8 cellular contexts compared by ENCODE assay signal in genomic region chr16:79599837-79600635, GRCh38. TPM values are rescaled to one million over a fixed set of nuclear protein-coding genes. Genes with fewer than 3 reads are reported as not detected.
DNase-seq lines count a peak whose midpoint lies in the region; ATAC-seq and TF ChIP-seq lines count a peak whose summit lies in the region.

No MANE protein-coding gene starts in this region.

- TF ChIP-seq POLR2A in Peyer's patch (IDR thresholded peaks at IDR 0.05) (peak in 1 of 2 donors; percentile 22), prostate gland (IDR thresholded peaks at IDR 0.05) (peak; percentile 8)

- DNase-seq in CD4-positive, CD25-positive, alpha-beta regulatory T cell, result peak in 2 of 3 donors; percentile 48 to 60
- DNase-seq in HFFc6, result no peak
- peak; percentile 30 to 75 (median 70) for DNase-seq in Peyer's patch
- DNase-seq in astrocyte of the cerebellum (ENCODE audit: low read depth), result no peak
- DNase-seq in hepatic stellate cell (ENCODE audit: low spot score), result peak; percentile 60
- DNase-seq in prostate gland (ENCODE audit: low spot score), result peak; percentile 55
- no peak for DNase-seq in AML-193 (lab: John Stamatoyannopoulos, UW)

- H3K27me3 Mint-ChIP-seq in CD4-positive, CD25-positive, alpha-beta regulatory T cell, result peaks cover 13% of the 10 kb centered on the region
- H3K27me3 Mint-ChIP-seq in HFFc6 (ENCODE audit: insufficient read depth), result peaks cover 17% of the 10 kb centered on the region

- H3K4me3 Mint-ChIP-seq in CD4-positive, CD25-positive, alpha-beta regulatory T cell, result peak overlapping the region; percentile 95 to 99 (median 96)
- peak overlapping the region; percentile 53; the same call in 1 of the 2 replicates for H3K4me3 Mint-ChIP-seq in HFFc6

- H3K4me1 ChIP-seq in CD4-positive, CD25-positive, alpha-beta regulatory T cell (ENCODE audit: control insufficient read depth, insufficient read depth, low read length, poor library complexity, severe bottlenecking), result peaks cover 45% of the 10 kb centered on the region
- H3K4me1 ChIP-seq in Peyer's patch, result peaks cover 0 to 4% (median 0%) of the 10 kb centered on the region in 4 donors
- H3K4me1 ChIP-seq in prostate gland (replicated peaks), result no peaks in the 10 kb centered on the region

- peak overlapping the region; percentile 94 to 98 (median 96) for H3K27ac Mint-ChIP-seq in CD4-positive, CD25-positive, alpha-beta regulatory T cell
- H3K27ac Mint-ChIP-seq in HFFc6, result no peak overlapping the region

- peak overlapping the region; percentile 80 for H3K27ac ChIP-seq in CD4-positive, CD25-positive, alpha-beta regulatory T cell (ENCODE audit: insufficient read depth, low read length, poor library complexity, severe bottlenecking)
- H3K27ac ChIP-seq in Peyer's patch (peak overlapping the region; percentile 82 to 97 (median 94)), prostate gland (peak overlapping the region; percentile 87 to 92)

- H3K4me3 ChIP-seq in CD4-positive, CD25-positive, alpha-beta regulatory T cell (ENCODE audit: low read depth, low read length), result peak overlapping the region; percentile 94
- H3K4me3 ChIP-seq in Peyer's patch (peak overlapping the region; percentile 61 to 84 (median 74)), astrocyte of the cerebellum (ENCODE audit: low read depth, low read length) (peak overlapping the region; percentile 62), prostate gland (peak overlapping the region; percentile 76 to 94)

- H3K9me3 Mint-ChIP-seq in CD4-positive, CD25-positive, alpha-beta regulatory T cell, result no peaks in the 10 kb centered on the region
- no peaks in the 10 kb centered on the region for H3K9me3 Mint-ChIP-seq in HFFc6

- under 1% methylated on average over 49 of the region's 84 CpGs for WGBS in prostate gland

- H3K4me1 Mint-ChIP-seq in CD4-positive, CD25-positive, alpha-beta regulatory T cell, result peaks cover 13 to 48% (median 29%) of the 10 kb centered on the region in 4 donors
- H3K4me1 Mint-ChIP-seq in HFFc6 (ENCODE audit: low read depth), result peaks cover 17% of the 10 kb centered on the region; the same call in 1 of the 2 replicates

- H3K9me3 ChIP-seq in CD4-positive, CD25-positive, alpha-beta regulatory T cell (ENCODE audit: control insufficient read depth in 2 of 2, low read length in 2 of 2), result no peaks in the 10 kb centered on the region
- H3K9me3 ChIP-seq in Peyer's patch (no peaks in the 10 kb centered on the region), prostate gland (no peaks in the 10 kb centered on the region)

- H3K27me3 ChIP-seq in CD4-positive, CD25-positive, alpha-beta regulatory T cell (ENCODE audit: control insufficient read depth, insufficient read depth, low read length), result no peaks in the 10 kb centered on the region
- H3K27me3 ChIP-seq in Peyer's patch, result no peaks in the 10 kb centered on the region
- no peaks in the 10 kb centered on the region for H3K27me3 ChIP-seq in prostate gland (replicated peaks; ENCODE audit: insufficient read depth)

- no peaks in the 10 kb centered on the region for H3K36me3 Mint-ChIP-seq in CD4-positive, CD25-positive, alpha-beta regulatory T cell
- no peaks in the 10 kb centered on the region for H3K36me3 Mint-ChIP-seq in HFFc6 (ENCODE audit: low read depth)

- peak; percentile 35 to 44 for ATAC-seq in CD4-positive, CD25-positive, alpha-beta regulatory T cell (ENCODE audit: low read depth in 2 of 2)
- no peak for ATAC-seq in GM19351 (IDR thresholded peaks at IDR 0.05; ENCODE audit: unreplicated experiment)

- in situ Hi-C loops in astrocyte of the cerebellum (cut with HindIII; ENCODE audit: low sequenced_read_pairs), result no loop called here

- TF ChIP-seq CTCF in HFFc6 (IDR thresholded peaks at IDR 0.05), result no peak
- no peak for TF ChIP-seq CTCF in Peyer's patch (IDR thresholded peaks at IDR 0.05)
- no peak for TF ChIP-seq CTCF in astrocyte of the cerebellum (IDR thresholded peaks at IDR 0.05; ENCODE audit: low read depth, low read length, missing control alignments)
- no peak for TF ChIP-seq CTCF in prostate gland (IDR thresholded peaks at IDR 0.05)

- intact Hi-C loops in prostate gland (cut with DNase I), result loop anchor here (5.0 to 10.0 kb wide), 9 partner anchors 115 to 1478 kb away; no protein-coding TSS in a partner anchor

- no peaks in the 10 kb centered on the region for H3K36me3 ChIP-seq in CD4-positive, CD25-positive, alpha-beta regulatory T cell (ENCODE audit: control insufficient read depth, insufficient read depth, low read length)
- H3K36me3 ChIP-seq in Peyer's patch (peaks cover 0 to 12% (median 0%) of the 10 kb centered on the region in 3 donors), prostate gland (no peaks in the 10 kb centered on the region)

RNA-seq across cellular contexts. Expression of gene MAF, which starts 0.5 kb away (rescaled TPM):
- total RNA-seq in CD4-positive, CD25-positive, alpha-beta regulatory T cell, result 120 TPM
- polyA plus RNA-seq in CD4-positive, CD25-positive, alpha-beta regulatory T cell, result 1 to 10 TPM; 1.4 to 4.2 (median 2.8) TPM
- not detected for total RNA-seq in HFFc6 (2021; fragmentation: NEBNext Ultra II Directional; extraction: Animal tissue kit (Norgen Biotek cat#: 25700))
- total RNA-seq in Peyer's patch (100 to 1,000 TPM in 3 of 4 donors, 10 to 100 TPM in 1; 92.4 to 390 (median 235) TPM), prostate gland (100 to 1,000 TPM in 1 of 2 donors, 10 to 100 TPM in 1; 91.4 to 131 TPM)

Comparison
In these comparisons a context has a peak if more than half of its experiments do, and no peak if none do; other contexts are left out.
1. DNase-seq: peak in CD4-positive, CD25-positive, alpha-beta regulatory T cell (2 of 3), Peyer's patch (3 of 3), hepatic stellate cell (single experiment) and prostate gland (single experiment); none in HFFc6 (single experiment), astrocyte of the cerebellum (single experiment) and AML-193 (0 of 2).
2. RNA of gene MAF, which starts 0.5 kb away (total RNA-seq): 92.4 to 390 TPM in Peyer's patch, 91.4 to 131 TPM in prostate gland and 120 TPM in CD4-positive, CD25-positive, alpha-beta regulatory T cell (single experiment); not detected in HFFc6; every median in the first group is over 10 times any median in the second.
3. Peak in every context shown above with its lines, with median percentiles within 50 percentile points of each other: H3K27ac ChIP-seq and H3K4me3 ChIP-seq.